1 cellular context compared by ENCODE assay signal in genomic region chr2:163737169-163737439, GRCh38.
TF ChIP-seq lines count a peak whose summit lies in the region.

No MANE protein-coding gene starts in this region.

TF ChIP-seq in HepG2, 621 proteins besides CTCF, POLR2A, EP300 and RAD21 (continued from another document):
- TF ChIP-seq ZBED4 (CRISPR knock-in tag; IDR thresholded peaks at IDR 0.05; ENCODE audit: borderline replicate concordance) (no peak), ZNF839 (CRISPR knock-in tag; IDR thresholded peaks at IDR 0.05; ENCODE audit: borderline replicate concordance) (no peak), ELF4 (CRISPR knock-in tag; IDR thresholded peaks at IDR 0.05; ENCODE audit: borderline replicate concordance) (peak; percentile 36; the same call in 1 of the 2 replicates), YY1 (IDR thresholded peaks at IDR 0.05; ENCODE audit: insufficient read depth, insufficient replicate concordance, low read depth, low read length) (no peak), PHF20 (CRISPR knock-in tag; IDR thresholded peaks at IDR 0.05) (no peak), ZNF253 (CRISPR knock-in tag; IDR thresholded peaks at IDR 0.05; ENCODE audit: borderline replicate concordance) (no peak), GMEB2 (CRISPR knock-in tag; IDR thresholded peaks at IDR 0.05; ENCODE audit: low read depth) (no peak), ZNF354B (CRISPR knock-in tag; IDR thresholded peaks at IDR 0.05) (no peak), RFXANK (CRISPR knock-in tag; IDR thresholded peaks at IDR 0.05) (no peak), TBX2 (CRISPR knock-in tag; IDR thresholded peaks at IDR 0.05; ENCODE audit: borderline replicate concordance) (0 out of 2 replicates have a peak, but pooled peaks have one; percentile 3), SMC3 (IDR thresholded peaks at IDR 0.05; ENCODE audit: low read length) (no peak), DZIP1 (CRISPR knock-in tag; IDR thresholded peaks at IDR 0.05) (no peak), ZBTB43 (CRISPR knock-in tag; conservative IDR thresholded peaks at IDR 0.05) (no peak), ZNF747 (CRISPR knock-in tag; IDR thresholded peaks at IDR 0.05; ENCODE audit: borderline replicate concordance) (0 out of 2 replicates have a peak, but pooled peaks have one; percentile 40), NAIF1 (CRISPR knock-in tag; IDR thresholded peaks at IDR 0.05; ENCODE audit: borderline replicate concordance) (no peak), NR2F1 (CRISPR knock-in tag; IDR thresholded peaks at IDR 0.05) (no peak)
